26 cellular contexts compared by ENCODE assay signal in the genomic region with DNA sequence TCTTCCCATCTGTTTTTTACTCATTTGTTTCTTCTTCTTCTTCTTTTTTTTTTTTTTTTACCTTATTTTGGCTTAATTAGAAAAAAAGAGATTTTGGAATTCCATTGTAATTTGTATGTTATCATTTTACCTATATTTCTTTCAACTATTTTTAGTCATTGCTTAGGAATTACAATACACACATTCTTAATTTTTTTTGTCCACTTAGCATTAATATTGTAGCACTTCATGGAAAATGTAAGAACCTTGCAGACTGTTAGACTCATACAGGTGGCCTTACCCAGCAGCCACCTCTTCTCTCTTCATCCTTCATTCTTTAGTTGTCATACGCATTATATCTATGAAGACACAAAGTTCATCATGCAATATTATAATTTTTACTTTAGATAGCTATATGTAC.
"Had no signal": no experiment of that assay in that cellular context is flagged by ENCODE, and none has a peak within 500 bp of the region (broad histone marks: within the 10 kb centered on the region; RNA-seq: fewer than 3 reads in every experiment).

No MANE protein-coding gene starts in this region.

- H3K4me3 ChIP-seq: stomach, suprapubic skin, testis, thoracic aorta, thyroid gland, tibial artery, tibial nerve, transverse colon, upper lobe of left lung, upper lobe of right lung, uterus, vagina had no signal

- H3K27me3 ChIP-seq: stomach, suprapubic skin, testis, thyroid gland, tibial artery, tibial nerve, transverse colon, upper lobe of left lung, upper lobe of right lung, uterus, vagina had no signal

- H3K27ac ChIP-seq: stomach, suprapubic skin, testis, thoracic aorta, thyroid gland, tibial artery, tibial nerve, transverse colon, upper lobe of left lung, upper lobe of right lung, uterus, vagina had no signal

- ATAC-seq: stimulated activated effector memory CD8-positive, alpha-beta T cell treated with anti-CD3 and anti-CD28 coated beads, Interleukin-12 subunit alpha, Interleukin-12 subunit beta, amount 100 ng/mL, for 72 hours; stimulated activated memory B cell treated with anti-CD40 and anti-IgM and Interleukin-4, amounts not matched to agents 10 μg/mL and 1 μg/mL and 100 μg/mL, for 72 hours; stimulated activated naive B cell treated with anti-CD40 and anti-IgM and Interleukin-4, amounts not matched to agents 10 μg/mL and 1 μg/mL and 100 μg/mL, for 72 hours; stimulated activated naive CD8-positive, alpha-beta T cell treated with anti-CD3 and anti-CD28 coated beads, Interleukin-15, amount 100 ng/mL, for 72 hours; stimulated activated naive CD8-positive, alpha-beta T cell treated with anti-CD3 and anti-CD28 coated beads, Interleukin-15, Interleukin-2, amounts not matched to agents 100 U/mL and 50 U/mL, for 24 hours; upper lobe of right lung had no signal

- H3K36me3 ChIP-seq: stomach, suprapubic skin, thoracic aorta, thyroid gland, tibial artery, tibial nerve, transverse colon, upper lobe of left lung, upper lobe of right lung, uterus, vagina had no signal

- H3K9me3 ChIP-seq: suprapubic skin, testis, thyroid gland, transverse colon, upper lobe of left lung, upper lobe of right lung, uterus, vagina had no signal

- FAIRE-seq: urothelium cell line had no signal

- DNase-seq: stimulated activated CD4-positive, alpha-beta T cell treated with anti-CD3 and anti-CD28 coated beads, Interleukin-2, amount 100 ng/mL, for 48 hours; stimulated activated CD4-positive, alpha-beta T cell treated with anti-CD3 and anti-CD28 coated beads, Interleukin-4, amount 100 ng/mL, for 1 hour; stimulated activated CD4-positive, alpha-beta T cell treated with anti-CD3 and anti-CD28 coated beads, Interleukin-4, amount 100 ng/mL, for 24 hours; stimulated activated CD4-positive, alpha-beta T cell treated with anti-CD3 and anti-CD28 coated beads, Interleukin-4, amount 100 ng/mL, for 4 hours; stimulated activated CD8-positive, alpha-beta memory T cell treated with anti-CD3 and anti-CD28 coated beads, Interleukin-4, amount 100 ng/mL, for 48 hours; stimulated activated naive B cell treated with anti-CD40 and anti-IgM and Interleukin-4, amounts not matched to agents 10 μg/mL and 1 μg/mL and 100 μg/mL, for 72 hours; stimulated activated naive CD4-positive, alpha-beta T cell; stimulated activated naive CD4-positive, alpha-beta T cell treated with Interleukin-2 at 50 U/mL for 16 hours; stimulated activated naive CD8-positive, alpha-beta T cell treated with anti-CD3 and anti-CD28 coated beads, Interleukin-15, amount 100 ng/mL, for 72 hours; stimulated activated naive CD8-positive, alpha-beta T cell treated with anti-CD3 and anti-CD28 coated beads, Interleukin-15, Interleukin-2, amounts not matched to agents 100 U/mL and 50 U/mL, for 24 hours; stomach; testis; thyroid gland; tibial artery; transverse colon; trophoblast cell; upper lobe of left lung; upper lobe of right lung; uterus had no signal

- H3K4me1 ChIP-seq: suprapubic skin, testis, thyroid gland, tibial artery, tibial nerve, transverse colon, upper lobe of left lung, upper lobe of right lung, uterus, vagina had no signal
